In the genomic region with DNA sequence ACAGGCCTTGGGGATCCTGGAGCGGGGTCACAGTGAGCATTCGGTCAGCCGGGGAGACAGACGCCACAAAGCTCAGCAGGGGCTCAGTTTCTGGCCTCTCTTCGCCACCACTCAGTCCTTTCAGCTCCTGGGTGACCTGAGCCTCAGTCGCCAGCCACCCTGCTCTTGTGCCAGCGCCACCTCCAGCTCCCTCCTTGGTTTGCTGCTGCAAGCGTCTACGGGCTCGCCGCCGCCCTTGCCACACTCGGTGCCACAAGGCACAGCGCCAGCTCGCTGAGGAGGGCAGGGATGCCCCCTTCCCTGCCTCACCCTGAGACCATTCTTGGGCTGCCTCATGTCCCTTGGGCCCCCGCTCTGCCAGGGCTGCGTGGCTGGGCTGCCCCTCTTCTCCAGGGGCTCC, we compare ENCODE assay signal across 8 cellular contexts. TPM values are rescaled to one million over a fixed set of nuclear protein-coding genes. Genes with fewer than 3 reads are reported as not detected.
DNase-seq lines count a peak whose midpoint lies in the region; ATAC-seq, FAIRE-seq and TF ChIP-seq lines count a peak whose summit lies in the region.

No MANE protein-coding gene starts in this region.

- H3K9me3 Mint-ChIP-seq in central memory CD8-positive, alpha-beta T cell, result no peaks in the 10 kb centered on the region

- no peak for DNase-seq in AG04450 (ENCODE audit: low read depth, low spot score)
- DNase-seq in central memory CD8-positive, alpha-beta T cell (ENCODE audit: low spot score in 2 of 2), result no peak
- DNase-seq in mucosa of descending colon, result peak; percentile 57 to 76 (median 65)
- DNase-seq in COLO829 (ENCODE audit: low spot score), result no peak
- no peak for DNase-seq in retina
- DNase-seq in GM19239 (ENCODE audit: insufficient read length, low spot score), result no peak
- DNase-seq in globus pallidus (ENCODE audit: low spot score), result no peak

- H3K27me3 ChIP-seq in AG04450 (ENCODE audit: control insufficient read depth, insufficient read depth, low read length), result no peaks in the 10 kb centered on the region
- H3K27me3 ChIP-seq in HUES48 (ENCODE audit: control insufficient read depth, insufficient read depth, low read length), result no peaks in the 10 kb centered on the region

- H3K36me3 Mint-ChIP-seq in central memory CD8-positive, alpha-beta T cell (ENCODE audit: insufficient read depth), result peaks cover 56% of the 10 kb centered on the region

- no peaks in the 10 kb centered on the region; the same call in 1 of the 2 replicates for H3K9me3 ChIP-seq in AG04450 (ENCODE audit: control insufficient read depth, insufficient read depth, low read length)
- H3K9me3 ChIP-seq in HUES48 (ENCODE audit: control insufficient read depth, insufficient read depth, low read length), result no peaks in the 10 kb centered on the region
- H3K9me3 ChIP-seq in mucosa of descending colon, result no peaks in the 10 kb centered on the region

- POLR2A ChIA-PET in AG04450 (lab: Yijun Ruan, JAX), result interaction anchor here (0.7 to 3.7 kb wide), 7 partner anchors 15 to 266 kb away, joined by 3 to 67 read pairs (median 24); a partner anchor contains a TSS

- H3K4me1 Mint-ChIP-seq in central memory CD8-positive, alpha-beta T cell, result peaks cover 48% of the 10 kb centered on the region

- TF ChIP-seq CTCF in AG04450 (IDR thresholded peaks at IDR 0.05; ENCODE audit: low read depth, low read length) (no peak), mucosa of descending colon (IDR thresholded peaks at IDR 0.05) (no peak)

- peak overlapping the region; percentile 98 for H3K4me3 Mint-ChIP-seq in central memory CD8-positive, alpha-beta T cell

- H3K4me3 ChIP-seq in AG04450 (ENCODE audit: low read depth, low read length) (peak overlapping the region; percentile 73), HUES48 (ENCODE audit: low read depth, low read length) (peak overlapping the region; percentile 91), mucosa of descending colon (no peak overlapping the region)

- CTCF ChIA-PET in AG04450 (lab: Charles Lee), result interaction anchor here (0.6 to 2.7 kb wide), 6 partner anchors 14 to 181 kb away, joined by 3 to 14 read pairs (median 9); no protein-coding TSS in a partner anchor

- H3K4me1 ChIP-seq in HUES48 (ENCODE audit: control insufficient read depth, insufficient read depth, low read length), result peaks cover 16% of the 10 kb centered on the region
- H3K4me1 ChIP-seq in mucosa of descending colon (ENCODE audit: low read depth), result peaks cover 18% of the 10 kb centered on the region

- ATAC-seq in central memory CD8-positive, alpha-beta T cell (replicated peaks; ENCODE audit: extremely low read depth, poor library complexity, severe bottlenecking), result no peak
- peak; percentile 22 for ATAC-seq in mucosa of descending colon

- no peaks in the 10 kb centered on the region for H3K27me3 Mint-ChIP-seq in central memory CD8-positive, alpha-beta T cell

- H3K9ac ChIP-seq in HUES48 (ENCODE audit: low read depth, low read length), result no peak overlapping the region

- peak overlapping the region; percentile 91 for H3K27ac Mint-ChIP-seq in central memory CD8-positive, alpha-beta T cell (ENCODE audit: low read depth)

- peak overlapping the region; percentile 98 for H3K27ac ChIP-seq in AG04450 (ENCODE audit: low read depth, low read length)
- no peak overlapping the region for H3K27ac ChIP-seq in HUES48 (ENCODE audit: low read depth, low read length)

- H3K36me3 ChIP-seq in HUES48 (ENCODE audit: control insufficient read depth, insufficient read depth, low read length), result peaks cover 64% of the 10 kb centered on the region
- peaks cover 5% of the 10 kb centered on the region for H3K36me3 ChIP-seq in mucosa of descending colon (ENCODE audit: low read depth)

- FAIRE-seq in GM19239 (lab: Jason Lieb, UNC), result no peak

- intact Hi-C loops in mucosa of descending colon (cut with DNase I, micrococcal nuclease), result no loop called here

RNA-seq across cellular contexts. Expression of a gene that starts 1.5 kb away (rescaled TPM):
- polyA plus RNA-seq in AG04450 (2011; rRNA removed), result 2,186 and 2,474 TPM in 2 replicates
- 1,515 and 1,839 TPM in 2 replicates for polyA minus RNA-seq in AG04450 (2011; rRNA and poly(A)+ RNA removed)
- 1,000 to 10,000 TPM; 1,059 to 1,365 (median 1,164) TPM for total RNA-seq in mucosa of descending colon

RNA-seq across cellular contexts. Expression of a gene that starts 16.2 kb away (rescaled TPM):
- 7.8 and 9.0 TPM in 2 replicates for polyA plus RNA-seq in AG04450 (2011; rRNA removed)
- polyA minus RNA-seq in AG04450 (2011; rRNA and poly(A)+ RNA removed), result 6.3 and 6.4 TPM in 2 replicates
- 10 to 100 TPM; 11.9 to 19.8 (median 13.3) TPM for total RNA-seq in mucosa of descending colon

RNA-seq across cellular contexts. Expression of a gene that starts 26.5 kb away (rescaled TPM):
- 22.9 and 36.7 TPM in 2 replicates for polyA plus RNA-seq in AG04450 (2011; rRNA removed)
- polyA minus RNA-seq in AG04450 (2011; rRNA and poly(A)+ RNA removed), result 63.1 and 79.4 TPM in 2 replicates
- total RNA-seq in mucosa of descending colon, result 10 to 100 TPM; 70.7 to 92.1 (median 89.6) TPM

RNA-seq across cellular contexts. Expression of a gene that starts 28.6 kb away (rescaled TPM):
- 231 and 243 TPM in 2 replicates for polyA plus RNA-seq in AG04450 (2011; rRNA removed)
- 780 and 843 TPM in 2 replicates for polyA minus RNA-seq in AG04450 (2011; rRNA and poly(A)+ RNA removed)
- 1,000 to 10,000 TPM in 1 of 3 donors, 100 to 1,000 TPM in 2; 473 to 1,283 (median 535) TPM for total RNA-seq in mucosa of descending colon

RNA-seq across cellular contexts. Expression of a gene that starts 37.4 kb away (rescaled TPM):
- polyA plus RNA-seq in AG04450 (2011; rRNA removed), result 17.1 and 18.6 TPM in 2 replicates
- polyA minus RNA-seq in AG04450 (2011; rRNA and poly(A)+ RNA removed), result 15.8 and 18.9 TPM in 2 replicates
- total RNA-seq in mucosa of descending colon, result 10 to 100 TPM; 54.6 to 57.7 (median 57.7) TPM

Comparison
In these comparisons a context has a peak if more than half of its experiments do, and no peak if none do; other contexts are left out.
1. DNase-seq: peak in mucosa of descending colon (3 of 3); none in AG04450 (single experiment), central memory CD8-positive, alpha-beta T cell (0 of 2), COLO829 (single experiment), retina (single experiment), GM19239 (single experiment) and globus pallidus (single experiment).